Comparison of ENCODE assay signal across 20 cellular contexts in genomic region chr4:126209117-126209516, GRCh38.
"Had no signal": no experiment of that assay in that cellular context is flagged by ENCODE, and none has a peak within 500 bp of the region (broad histone marks: within the 10 kb centered on the region; RNA-seq: fewer than 3 reads in every experiment).

No MANE protein-coding gene starts in this region.

- ATAC-seq: activated CD8-positive, alpha-beta T cell treated with anti-CD3 and anti-CD28 coated beads for 36 hours; left lobe of liver; mucosa of descending colon had no signal

- H3K4me3 ChIP-seq: colonic mucosa, mucosa of descending colon, prostate gland, suprapubic skin, transverse colon, uterus had no signal

- DNase-seq: activated B cell treated with CpG ODN at 0.5 μM for 24 hours; activated CD4-positive, alpha-beta T cell treated with anti-CD3 and anti-CD28 coated beads for 48 hours; activated CD8-positive, alpha-beta T cell treated with anti-CD3 and anti-CD28 coated beads for 36 hours; activated naive CD4-positive, alpha-beta T cell treated with anti-CD3 and anti-CD28 coated beads for 36 hours; activated T-cell treated with anti-CD3 and anti-CD28 coated beads, Interleukin-2, amount 50 U/mL, for 1 hour; brain microvascular endothelial cell; colonic mucosa; endodermal cell; glutamatergic neuron; kidney; mammary epithelial cell; mucosa of descending colon; naive B cell; right cardiac atrium; transverse colon; uterus had no signal

- H3K36me3 ChIP-seq: brain microvascular endothelial cell, colonic mucosa, prostate gland, suprapubic skin, transverse colon, uterus had no signal

- H3K27me3 ChIP-seq: brain microvascular endothelial cell, colonic mucosa, suprapubic skin, transverse colon, uterus had no signal

- H3K9me3 ChIP-seq: colonic mucosa, mucosa of descending colon, prostate gland, suprapubic skin, transverse colon, uterus had no signal

- H3K4me1 ChIP-seq: colonic mucosa, prostate gland, suprapubic skin, transverse colon, uterus had no signal

- H3K27ac ChIP-seq: brain microvascular endothelial cell, colonic mucosa, epithelial cell of prostate, prostate gland, suprapubic skin, transverse colon, uterus had no signal
